Comparison of ENCODE assay signal across 9 cellular contexts in genomic region chr1:31763671-31764306, GRCh38. TPM values are rescaled to one million over a fixed set of nuclear protein-coding genes. Genes with fewer than 3 reads are reported as not detected.
DNase-seq lines count a peak whose midpoint lies in the region; ATAC-seq, FAIRE-seq and TF ChIP-seq lines count a peak whose summit lies in the region.
"Had no signal": no experiment of that assay in that cellular context is flagged by ENCODE, and none has a peak within 500 bp of the region (broad histone marks: within the 10 kb centered on the region; RNA-seq: fewer than 3 reads in every experiment).

No MANE protein-coding gene starts in this region.

- FAIRE-seq in urothelium cell line (lab: Jason Lieb, UNC), result no peak

- no peaks in the 10 kb centered on the region for H3K36me3 ChIP-seq in heart right ventricle
- no peaks in the 10 kb centered on the region for H3K36me3 ChIP-seq in left lung

- no peaks in the 10 kb centered on the region for H3K9me3 ChIP-seq in heart right ventricle
- H3K9me3 ChIP-seq in left lung, result no peaks in the 10 kb centered on the region

- CTCF ChIA-PET in GM10248 (lab: Yijun Ruan, JAX), result interaction anchor here (0.9 to 7.3 kb wide), 7 partner anchors 14 to 202 kb away, joined by 3 to 44 read pairs (median 3); partner anchors contain the start of gene SPOCD1

- POLR2A ChIA-PET in GM10248 (lab: Yijun Ruan, JAX), result no interaction called here

- H3K27ac ChIP-seq in heart right ventricle, result no peak overlapping the region
- H3K27ac ChIP-seq in left lung, result no peak overlapping the region

- peaks cover 14 to 42% (median 32%) of the 10 kb centered on the region in 9 donors for H3K4me1 ChIP-seq in heart right ventricle
- H3K4me1 ChIP-seq in left lung, result peaks cover 7 to 38% of the 10 kb centered on the region in 2 donors

- TF ChIP-seq CTCF in heart right ventricle (IDR thresholded peaks at IDR 0.05) (no peak), left lung (IDR thresholded peaks at IDR 0.05) (no peak), GM10248 (IDR thresholded peaks at IDR 0.05; ENCODE audit: control extremely low read depth, extremely low read depth, low read depth, missing control alignments) (no peak)

- intact Hi-C loops in heart right ventricle (cut with DNase I), result loop anchor here in 2 of 10 donors (2.0 kb wide), 1 partner anchor 25 kb away; no protein-coding TSS in a partner anchor
- intact Hi-C loops in Right ventricle myocardium inferior (cut with DNase I), result loop anchor here (2.0 to 5.0 kb wide), 2 partner anchors 25 to 91 kb away; no protein-coding TSS in a partner anchor
- intact Hi-C loops in left lung (cut with DNase I), result no loop called here

- WGBS in heart right ventricle, 2 donors, result 0 to 1% methylated on average over 26 to 92 of the region's 92 CpGs

- H3K27me3 ChIP-seq in heart right ventricle, result peaks cover 0 to 82% (median 20%) of the 10 kb centered on the region in 7 donors
- H3K27me3 ChIP-seq in left lung, result peaks cover 32 to 97% of the 10 kb centered on the region in 2 donors

- peak overlapping the region in 9 of 10 donors; percentile 42 to 69 (median 57) for H3K4me3 ChIP-seq in heart right ventricle
- peak overlapping the region; percentile 22 to 31 for H3K4me3 ChIP-seq in left lung

- DNase-seq in heart right ventricle (no peak), Right ventricle myocardium inferior (ENCODE audit: missing footprints) (no peak), left lung (peak in 1 of 2 donors; percentile 71), urothelium cell line (ENCODE audit: low spot score) (peak; percentile 27), T1000 (lab: John Stamatoyannopoulos, UW) (no peak), GM10248 (ENCODE audit: extremely low spot score) (no peak), mucosa of gallbladder (ENCODE audit: low spot score) (no peak)
- peak; percentile 32 for DNase-seq in activated naive CD4-positive, alpha-beta T cell treated with anti-CD3 and anti-CD28 coated beads, Interleukin-2, amount 50 U/mL, for 16 hours

- ATAC-seq in heart right ventricle (no peak), Right ventricle myocardium inferior (no peak), left lung (no peak)

RNA-seq across cellular contexts. Expression of gene ADGRB2, which starts 0.4 kb away (rescaled TPM):
- total RNA-seq in heart right ventricle, result 10 to 100 TPM in 2 of 10 donors, 1 to 10 TPM in 8; 4.4 to 14.9 (median 8.6) TPM
- 10 to 100 TPM in 1 of 2 donors, under 1 TPM in 1; 0.91 to 17.9 TPM for polyA plus RNA-seq in heart right ventricle
- total RNA-seq in Right ventricle myocardium inferior, result 16.1 TPM
- total RNA-seq in left lung, result 1 to 10 TPM; 1.8 to 6.4 TPM
- 6.0 TPM for total RNA-seq in mucosa of gallbladder

RNA-seq across cellular contexts. Expression of gene SPOCD1, which starts 52.0 kb away (rescaled TPM):
- total RNA-seq in heart right ventricle, result 1 to 10 TPM in 1 of 10 donors, under 1 TPM in 2, not detected in 7; 0.12 to 1.2 (median 0.65) TPM
- under 1 TPM in 1 of 2 donors, not detected in 1; 0.17 TPM for polyA plus RNA-seq in heart right ventricle
- total RNA-seq in Right ventricle myocardium inferior, result not detected
- 10 to 100 TPM in 1 of 2 donors, 1 to 10 TPM in 1; 7.8 to 10.9 TPM for total RNA-seq in left lung
- 1.8 TPM for total RNA-seq in mucosa of gallbladder
- total RNA-seq: T-helper 2 cell treated with Interferon-gamma antibody and Interleukin-4, amounts not matched to agents 100 ng/mL and 5 ng/mL, for 36 hours had no signal

RNA-seq across cellular contexts. Expression of gene COL16A1, which starts 60.0 kb away (rescaled TPM):
- 10 to 100 TPM in 9 of 10 donors, 1 to 10 TPM in 1; 7.4 to 35.3 (median 16.6) TPM for total RNA-seq in heart right ventricle
- 10 to 100 TPM in 1 of 2 donors, 1 to 10 TPM in 1; 8.3 to 33.1 TPM for polyA plus RNA-seq in heart right ventricle
- 12.7 TPM for total RNA-seq in Right ventricle myocardium inferior
- total RNA-seq in left lung, result 100 to 1,000 TPM in 1 of 2 donors, 10 to 100 TPM in 1; 64.8 to 116 TPM
- 52.5 TPM for total RNA-seq in mucosa of gallbladder
- total RNA-seq: T-helper 2 cell treated with Interferon-gamma antibody and Interleukin-4, amounts not matched to agents 100 ng/mL and 5 ng/mL, for 36 hours had no signal

Comparison
In these comparisons a context has a peak if more than half of its experiments do, and no peak if none do; other contexts are left out.
1. DNase-seq: peak in activated naive CD4-positive, alpha-beta T cell treated with anti-CD3 and anti-CD28 coated beads, Interleukin-2, amount 50 U/mL, for 16 hours (single experiment) and urothelium cell line (single experiment); none in heart right ventricle (0 of 2), Right ventricle myocardium inferior (single experiment), T1000 (single experiment), GM10248 (single experiment) and mucosa of gallbladder (single experiment).